In the genomic region with DNA sequence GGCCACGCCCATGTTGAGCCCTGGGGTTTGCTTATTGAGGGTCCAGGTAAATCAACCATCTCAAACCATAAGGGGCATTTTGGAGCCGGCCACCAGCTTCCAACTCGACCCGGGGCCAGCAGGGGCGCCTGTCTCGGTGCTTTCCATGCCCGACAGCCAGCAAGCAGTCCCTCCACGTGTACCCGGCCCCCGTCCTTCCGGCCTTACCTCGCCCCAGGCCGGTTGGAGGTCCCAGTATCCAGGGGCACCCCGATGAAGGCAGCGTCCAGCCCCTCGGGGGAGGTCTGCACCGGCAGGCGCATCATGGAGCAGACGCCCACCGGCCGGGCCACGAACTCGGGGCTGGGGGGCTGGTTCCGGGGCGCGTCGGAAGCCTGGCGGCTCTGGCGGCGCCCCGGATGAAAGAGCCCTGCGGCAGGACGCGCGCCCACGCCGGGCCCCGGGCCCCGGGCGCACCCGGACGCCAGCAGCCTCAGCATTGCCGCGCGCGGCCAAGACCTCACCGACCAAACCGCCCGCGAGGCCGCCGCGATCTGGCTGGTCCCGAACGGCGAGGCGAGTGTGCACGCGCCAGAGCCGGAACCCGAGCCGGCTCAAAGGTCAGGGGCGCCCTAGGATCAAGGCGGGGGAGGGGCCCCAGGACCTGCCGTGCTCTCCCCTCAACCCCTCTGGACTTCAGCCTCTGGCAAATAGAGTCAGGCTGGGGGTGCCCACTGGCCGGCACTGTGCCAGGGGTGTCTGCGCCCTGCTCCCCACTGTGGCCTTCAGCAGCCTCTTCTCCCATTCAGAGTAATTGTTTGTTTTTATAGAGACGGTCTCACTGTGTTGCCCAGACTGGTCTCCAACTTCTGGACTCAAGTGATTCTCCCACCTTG, we compare ENCODE assay signal across 1 cellular context.
TF ChIP-seq lines count a peak whose summit lies in the region.

A gene with protein sequence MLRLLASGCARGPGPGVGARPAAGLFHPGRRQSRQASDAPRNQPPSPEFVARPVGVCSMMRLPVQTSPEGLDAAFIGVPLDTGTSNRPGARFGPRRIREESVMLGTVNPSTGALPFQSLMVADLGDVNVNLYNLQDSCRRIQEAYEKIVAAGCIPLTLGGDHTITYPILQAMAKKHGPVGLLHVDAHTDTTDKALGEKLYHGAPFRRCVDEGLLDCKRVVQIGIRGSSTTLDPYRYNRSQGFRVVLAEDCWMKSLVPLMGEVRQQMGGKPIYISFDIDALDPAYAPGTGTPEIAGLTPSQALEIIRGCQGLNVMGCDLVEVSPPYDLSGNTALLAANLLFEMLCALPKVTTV (minus strand): TSS at position 563 of the 875 bp plus-strand sequence. CDS start 84 bp downstream, at position 479.

TF ChIP-seq in HepG2, 621 proteins besides CTCF, POLR2A, EP300 and RAD21 (continued from another document and continues in another):
- TF ChIP-seq, protein P1, sequence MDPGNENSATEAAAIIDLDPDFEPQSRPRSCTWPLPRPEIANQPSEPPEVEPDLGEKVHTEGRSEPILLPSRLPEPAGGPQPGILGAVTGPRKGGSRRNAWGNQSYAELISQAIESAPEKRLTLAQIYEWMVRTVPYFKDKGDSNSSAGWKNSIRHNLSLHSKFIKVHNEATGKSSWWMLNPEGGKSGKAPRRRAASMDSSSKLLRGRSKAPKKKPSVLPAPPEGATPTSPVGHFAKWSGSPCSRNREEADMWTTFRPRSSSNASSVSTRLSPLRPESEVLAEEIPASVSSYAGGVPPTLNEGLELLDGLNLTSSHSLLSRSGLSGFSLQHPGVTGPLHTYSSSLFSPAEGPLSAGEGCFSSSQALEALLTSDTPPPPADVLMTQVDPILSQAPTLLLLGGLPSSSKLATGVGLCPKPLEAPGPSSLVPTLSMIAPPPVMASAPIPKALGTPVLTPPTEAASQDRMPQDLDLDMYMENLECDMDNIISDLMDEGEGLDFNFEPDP (CRISPR knock-in tag; conservative IDR thresholded peaks at IDR 0.05): no peak
- TF ChIP-seq RFXAP (CRISPR knock-in tag; IDR thresholded peaks at IDR 0.05; ENCODE audit: borderline replicate concordance): peak; percentile 87
- no peak for TF ChIP-seq SMAD3 (CRISPR knock-in tag; IDR thresholded peaks at IDR 0.05)
- TF ChIP-seq, protein P2, sequence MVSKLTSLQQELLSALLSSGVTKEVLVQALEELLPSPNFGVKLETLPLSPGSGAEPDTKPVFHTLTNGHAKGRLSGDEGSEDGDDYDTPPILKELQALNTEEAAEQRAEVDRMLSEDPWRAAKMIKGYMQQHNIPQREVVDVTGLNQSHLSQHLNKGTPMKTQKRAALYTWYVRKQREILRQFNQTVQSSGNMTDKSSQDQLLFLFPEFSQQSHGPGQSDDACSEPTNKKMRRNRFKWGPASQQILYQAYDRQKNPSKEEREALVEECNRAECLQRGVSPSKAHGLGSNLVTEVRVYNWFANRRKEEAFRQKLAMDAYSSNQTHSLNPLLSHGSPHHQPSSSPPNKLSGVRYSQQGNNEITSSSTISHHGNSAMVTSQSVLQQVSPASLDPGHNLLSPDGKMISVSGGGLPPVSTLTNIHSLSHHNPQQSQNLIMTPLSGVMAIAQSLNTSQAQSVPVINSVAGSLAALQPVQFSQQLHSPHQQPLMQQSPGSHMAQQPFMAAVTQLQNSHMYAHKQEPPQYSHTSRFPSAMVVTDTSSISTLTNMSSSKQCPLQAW (CRISPR knock-in tag; IDR thresholded peaks at IDR 0.05): peak; percentile 64
- peak; percentile 95 for TF ChIP-seq ZGPAT (CRISPR knock-in tag; IDR thresholded peaks at IDR 0.05)
- TF ChIP-seq, protein P3, sequence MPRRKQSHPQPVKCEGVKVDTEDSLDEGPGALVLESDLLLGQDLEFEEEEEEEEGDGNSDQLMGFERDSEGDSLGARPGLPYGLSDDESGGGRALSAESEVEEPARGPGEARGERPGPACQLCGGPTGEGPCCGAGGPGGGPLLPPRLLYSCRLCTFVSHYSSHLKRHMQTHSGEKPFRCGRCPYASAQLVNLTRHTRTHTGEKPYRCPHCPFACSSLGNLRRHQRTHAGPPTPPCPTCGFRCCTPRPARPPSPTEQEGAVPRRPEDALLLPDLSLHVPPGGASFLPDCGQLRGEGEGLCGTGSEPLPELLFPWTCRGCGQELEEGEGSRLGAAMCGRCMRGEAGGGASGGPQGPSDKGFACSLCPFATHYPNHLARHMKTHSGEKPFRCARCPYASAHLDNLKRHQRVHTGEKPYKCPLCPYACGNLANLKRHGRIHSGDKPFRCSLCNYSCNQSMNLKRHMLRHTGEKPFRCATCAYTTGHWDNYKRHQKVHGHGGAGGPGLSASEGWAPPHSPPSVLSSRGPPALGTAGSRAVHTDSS (CRISPR knock-in tag; conservative IDR thresholded peaks at IDR 0.05): no peak
- peak; percentile 93 for TF ChIP-seq ZNF276 (CRISPR knock-in tag; IDR thresholded peaks at IDR 0.05; ENCODE audit: low read depth)
- TF ChIP-seq MAZ (IDR thresholded peaks at IDR 0.05; ENCODE audit: borderline replicate concordance, low read depth, low read length): peak; percentile 86
- TF ChIP-seq MAZ (CRISPR knock-in tag; IDR thresholded peaks at IDR 0.05; ENCODE audit: low read depth): peak; percentile 95
- peak; percentile 86 for TF ChIP-seq ZFX (CRISPR knock-in tag; IDR thresholded peaks at IDR 0.05; ENCODE audit: low read depth)
- 0 out of 2 replicates have a peak, but pooled peaks have one; percentile 13 for TF ChIP-seq GATAD1 (CRISPR knock-in tag; IDR thresholded peaks at IDR 0.05)
- no peak for TF ChIP-seq NCOA1 (CRISPR knock-in tag; IDR thresholded peaks at IDR 0.05)
- peak; percentile 53; the same call in 1 of the 2 replicates for TF ChIP-seq SMYD3 (CRISPR knock-in tag; IDR thresholded peaks at IDR 0.05)
- TF ChIP-seq ZNF878 (CRISPR knock-in tag; IDR thresholded peaks at IDR 0.05): peak; percentile 75; the same call in 1 of the 2 replicates
- no peak for TF ChIP-seq MAFK (conservative IDR thresholded peaks at IDR 0.05 in 1 of 2, IDR thresholded peaks at IDR 0.05 in 1 of 2; ENCODE audit: low read length in 2 of 2)
- no peak for TF ChIP-seq NFE2L1 (CRISPR knock-in tag; IDR thresholded peaks at IDR 0.05; ENCODE audit: borderline replicate concordance)
- TF ChIP-seq ZBTB38 (CRISPR knock-in tag; IDR thresholded peaks at IDR 0.05): peak; percentile 87
- TF ChIP-seq, protein P4, sequence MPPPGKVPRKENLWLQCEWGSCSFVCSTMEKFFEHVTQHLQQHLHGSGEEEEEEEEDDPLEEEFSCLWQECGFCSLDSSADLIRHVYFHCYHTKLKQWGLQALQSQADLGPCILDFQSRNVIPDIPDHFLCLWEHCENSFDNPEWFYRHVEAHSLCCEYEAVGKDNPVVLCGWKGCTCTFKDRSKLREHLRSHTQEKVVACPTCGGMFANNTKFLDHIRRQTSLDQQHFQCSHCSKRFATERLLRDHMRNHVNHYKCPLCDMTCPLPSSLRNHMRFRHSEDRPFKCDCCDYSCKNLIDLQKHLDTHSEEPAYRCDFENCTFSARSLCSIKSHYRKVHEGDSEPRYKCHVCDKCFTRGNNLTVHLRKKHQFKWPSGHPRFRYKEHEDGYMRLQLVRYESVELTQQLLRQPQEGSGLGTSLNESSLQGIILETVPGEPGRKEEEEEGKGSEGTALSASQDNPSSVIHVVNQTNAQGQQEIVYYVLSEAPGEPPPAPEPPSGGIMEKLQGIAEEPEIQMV (CRISPR knock-in tag; IDR thresholded peaks at IDR 0.05; ENCODE audit: low read depth): peak; percentile 72; the same call in 1 of the 2 replicates
- TF ChIP-seq, protein P5, sequence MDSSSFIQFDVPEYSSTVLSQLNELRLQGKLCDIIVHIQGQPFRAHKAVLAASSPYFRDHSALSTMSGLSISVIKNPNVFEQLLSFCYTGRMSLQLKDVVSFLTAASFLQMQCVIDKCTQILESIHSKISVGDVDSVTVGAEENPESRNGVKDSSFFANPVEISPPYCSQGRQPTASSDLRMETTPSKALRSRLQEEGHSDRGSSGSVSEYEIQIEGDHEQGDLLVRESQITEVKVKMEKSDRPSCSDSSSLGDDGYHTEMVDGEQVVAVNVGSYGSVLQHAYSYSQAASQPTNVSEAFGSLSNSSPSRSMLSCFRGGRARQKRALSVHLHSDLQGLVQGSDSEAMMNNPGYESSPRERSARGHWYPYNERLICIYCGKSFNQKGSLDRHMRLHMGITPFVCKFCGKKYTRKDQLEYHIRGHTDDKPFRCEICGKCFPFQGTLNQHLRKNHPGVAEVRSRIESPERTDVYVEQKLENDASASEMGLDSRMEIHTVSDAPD (CRISPR knock-in tag; IDR thresholded peaks at IDR 0.05): peak; percentile 89
- peak; percentile 81; the same call in 1 of the 2 replicates for TF ChIP-seq KLF12 (CRISPR knock-in tag; IDR thresholded peaks at IDR 0.05; ENCODE audit: borderline replicate concordance)
- peak; percentile 91 for TF ChIP-seq TBX2 (CRISPR knock-in tag; IDR thresholded peaks at IDR 0.05; ENCODE audit: borderline replicate concordance)
- TF ChIP-seq MED1 (CRISPR knock-in tag; IDR thresholded peaks at IDR 0.05): peak; percentile 95
- peak; percentile 52; the same call in 1 of the 2 replicates for TF ChIP-seq ZNF180 (CRISPR knock-in tag; IDR thresholded peaks at IDR 0.05; ENCODE audit: borderline replicate concordance, low read depth)
- TF ChIP-seq TCF12 (IDR thresholded peaks at IDR 0.05): no peak
- peak; percentile 87; the same call in 1 of the 2 replicates for TF ChIP-seq TCF12 (CRISPR knock-in tag; IDR thresholded peaks at IDR 0.05)
- peak; percentile 52; the same call in 1 of the 2 replicates for TF ChIP-seq ZNF629 (CRISPR knock-in tag; conservative IDR thresholded peaks at IDR 0.05)
- peak; percentile 70; the same call in 1 of the 2 replicates for TF ChIP-seq ZNF879 (CRISPR knock-in tag; IDR thresholded peaks at IDR 0.05)
- 0 out of 2 replicates have a peak, but pooled peaks have one; percentile 11 for TF ChIP-seq PHF20 (CRISPR knock-in tag; IDR thresholded peaks at IDR 0.05)
- no peak for TF ChIP-seq FLYWCH1 (CRISPR knock-in tag; IDR thresholded peaks at IDR 0.05)
- TF ChIP-seq, protein P6, sequence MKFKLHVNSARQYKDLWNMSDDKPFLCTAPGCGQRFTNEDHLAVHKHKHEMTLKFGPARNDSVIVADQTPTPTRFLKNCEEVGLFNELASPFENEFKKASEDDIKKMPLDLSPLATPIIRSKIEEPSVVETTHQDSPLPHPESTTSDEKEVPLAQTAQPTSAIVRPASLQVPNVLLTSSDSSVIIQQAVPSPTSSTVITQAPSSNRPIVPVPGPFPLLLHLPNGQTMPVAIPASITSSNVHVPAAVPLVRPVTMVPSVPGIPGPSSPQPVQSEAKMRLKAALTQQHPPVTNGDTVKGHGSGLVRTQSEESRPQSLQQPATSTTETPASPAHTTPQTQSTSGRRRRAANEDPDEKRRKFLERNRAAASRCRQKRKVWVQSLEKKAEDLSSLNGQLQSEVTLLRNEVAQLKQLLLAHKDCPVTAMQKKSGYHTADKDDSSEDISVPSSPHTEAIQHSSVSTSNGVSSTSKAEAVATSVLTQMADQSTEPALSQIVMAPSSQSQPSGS (CRISPR knock-in tag; IDR thresholded peaks at IDR 0.05): peak; percentile 81; the same call in 1 of the 2 replicates
- TF ChIP-seq ARHGAP35 (CRISPR knock-in tag; IDR thresholded peaks at IDR 0.05; ENCODE audit: borderline replicate concordance): no peak
- peak; percentile 76; the same call in 1 of the 2 replicates for TF ChIP-seq ZNF431 (CRISPR knock-in tag; IDR thresholded peaks at IDR 0.05; ENCODE audit: borderline replicate concordance, low read depth)
- TF ChIP-seq ATF7 (IDR thresholded peaks at IDR 0.05): no peak
- TF ChIP-seq ATF7 (CRISPR knock-in tag; IDR thresholded peaks at IDR 0.05): peak; percentile 50
- TF ChIP-seq ETS1 (CRISPR knock-in tag; IDR thresholded peaks at IDR 0.05): no peak
- TF ChIP-seq ERF (CRISPR knock-in tag; IDR thresholded peaks at IDR 0.05): peak; percentile 72
- peak; percentile 26; the same call in 1 of the 2 replicates for TF ChIP-seq ZFP82 (CRISPR knock-in tag; IDR thresholded peaks at IDR 0.05; ENCODE audit: borderline replicate concordance)
